11 cellular contexts compared by ENCODE assay signal in the genomic region with DNA sequence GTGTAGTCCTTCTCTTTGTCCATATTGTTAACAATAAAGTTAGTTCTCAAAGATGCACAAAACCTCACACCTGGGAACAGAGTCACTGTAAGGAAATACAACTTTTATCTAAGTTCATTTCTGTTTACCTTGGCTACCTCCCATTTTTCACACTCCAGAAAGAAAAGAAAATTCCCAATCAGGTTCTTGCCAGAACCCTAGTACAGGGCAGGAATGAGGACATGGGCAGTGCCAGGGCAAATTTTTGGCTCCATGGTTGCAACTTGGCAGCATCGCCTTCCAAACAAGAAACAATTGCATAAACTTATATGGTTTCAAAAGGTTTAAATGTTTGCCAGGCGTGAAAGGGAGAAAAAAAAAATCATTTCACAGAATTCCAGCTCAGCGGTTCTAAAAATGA.
A peak's percentile ranks its signal among the peaks of the same experiment; 100 is the strongest.
DNase-seq lines count a peak whose midpoint lies in the region; ATAC-seq and TF ChIP-seq lines count a peak whose summit lies in the region.
"Had no signal": no experiment of that assay in that cellular context is flagged by ENCODE, and none has a peak within 500 bp of the region (broad histone marks: within the 10 kb centered on the region; RNA-seq: fewer than 3 reads in every experiment).

No MANE protein-coding gene starts in this region.

- peak overlapping the region; percentile 61 for H3K27ac ChIP-seq in RWPE2 (ENCODE audit: poor library complexity, severe bottlenecking)
- H3K27ac ChIP-seq in fibroblast of lung (ENCODE audit: insufficient read depth, low read length): no peak overlapping the region

- H3K4me1 ChIP-seq in RWPE2 (ENCODE audit: insufficient read depth, poor library complexity, severe bottlenecking): peaks cover 41% of the 10 kb centered on the region
- peaks cover 20% of the 10 kb centered on the region for H3K4me1 ChIP-seq in fibroblast of lung (ENCODE audit: control insufficient read depth, extremely low read depth, insufficient read depth, low read length)

- H2AFZ ChIP-seq in fibroblast of lung (ENCODE audit: low read length): no peak overlapping the region

- no peak for TF ChIP-seq CTCF in RWPE2 (IDR thresholded peaks at IDR 0.05; ENCODE audit: poor library complexity, severe bottlenecking)
- TF ChIP-seq CTCF in fibroblast of lung (conservative IDR thresholded peaks at IDR 0.05 in 1 of 2, IDR thresholded peaks at IDR 0.05 in 1 of 2; ENCODE audit: low read depth in 1 of 2, low read length in 2 of 2): no peak

- H3K4me3 ChIP-seq in RWPE2 (ENCODE audit: severe bottlenecking) (no peak overlapping the region), fibroblast of lung (replicated peaks in 1 of 4; ENCODE audit: control extremely low read depth in 1 of 4, insufficient read depth in 1 of 4, low read depth in 3 of 4, low read length in 4 of 4) (no peak overlapping the region)

- intact Hi-C loops in head of caudate nucleus (cut with DNase I): no loop called here

- no peak overlapping the region for H3K27ac Mint-ChIP-seq in natural killer cell treated with Interleukin-12 subunit alpha and Interleukin-12 subunit beta and Interleukin-15 and Interleukin-18, amount 100 ng/mL, for 72 hours

- H3K36me3 ChIP-seq in RWPE2 (ENCODE audit: low read depth) (no peaks in the 10 kb centered on the region), fibroblast of lung (ENCODE audit: control insufficient read depth, insufficient read depth, low read length) (no peaks in the 10 kb centered on the region)

- peak; percentile 7 for ATAC-seq in RWPE2 (ENCODE audit: low read depth)
- ATAC-seq in natural killer cell treated with Interleukin-12 subunit alpha and Interleukin-12 subunit beta and Interleukin-15 and Interleukin-18, amount 100 ng/mL, for 72 hours: no peak

- H3K9me3 ChIP-seq in RWPE2 (ENCODE audit: severe bottlenecking): no peaks in the 10 kb centered on the region
- H3K9me3 ChIP-seq in fibroblast of lung (ENCODE audit: control insufficient read depth, insufficient read depth, low read depth, low read length): no peaks in the 10 kb centered on the region

- no peaks in the 10 kb centered on the region for H3K27me3 Mint-ChIP-seq in natural killer cell treated with Interleukin-12 subunit alpha and Interleukin-12 subunit beta and Interleukin-15 and Interleukin-18, amount 100 ng/mL, for 72 hours

- no peak overlapping the region for H3K4me3 Mint-ChIP-seq in natural killer cell treated with Interleukin-12 subunit alpha and Interleukin-12 subunit beta and Interleukin-15 and Interleukin-18, amount 100 ng/mL, for 72 hours

- H3K9me3 Mint-ChIP-seq in natural killer cell treated with Interleukin-12 subunit alpha and Interleukin-12 subunit beta and Interleukin-15 and Interleukin-18, amount 100 ng/mL, for 72 hours: peaks cover 10% of the 10 kb centered on the region

- no peak overlapping the region for H3K4me2 ChIP-seq in fibroblast of lung (ENCODE audit: extremely low read depth, insufficient read depth, low read length)

- H3K79me2 ChIP-seq in fibroblast of lung (ENCODE audit: control insufficient read depth, insufficient read depth, low read length): no peaks in the 10 kb centered on the region

- H3K4me1 Mint-ChIP-seq in natural killer cell treated with Interleukin-12 subunit alpha and Interleukin-12 subunit beta and Interleukin-15 and Interleukin-18, amount 100 ng/mL, for 72 hours (ENCODE audit: low read depth in 2 of 2): no peaks in the 10 kb centered on the region

- no peak overlapping the region for H3K9ac ChIP-seq in fibroblast of lung (ENCODE audit: insufficient read depth, low read length)

- peak; percentile 30 for DNase-seq in HT-29 (ENCODE audit: low spot score)
- no peak for DNase-seq in RWPE2 (ENCODE audit: low spot score)
- peak; percentile 13 to 29 for DNase-seq in fibroblast of lung (ENCODE audit: low read depth in 2 of 2)
- peak; percentile 50 for DNase-seq in renal cortical epithelial cell (ENCODE audit: low read depth)
- DNase-seq in activated CD8-positive, alpha-beta memory T cell treated with anti-CD3 and anti-CD28 coated beads, Interleukin-2, amount 50 U/mL, for 4 hours: no peak
- no peak for DNase-seq in head of caudate nucleus
- DNase-seq in activated CD8-positive, alpha-beta memory T cell treated with anti-CD3 and anti-CD28 coated beads, Interleukin-2, amount 50 U/mL, for 48 hours: no peak
- no peak for DNase-seq in natural killer cell treated with Interleukin-12 subunit alpha and Interleukin-12 subunit beta and Interleukin-15 and Interleukin-18, amount 100 ng/mL, for 72 hours (ENCODE audit: low spot score)
- DNase-seq: activated CD4-positive, alpha-beta T cell treated with anti-CD3 and anti-CD28 coated beads, Interleukin-2, amount 50 U/mL, for 1 hour; GOT3; NCI-H82 had no signal

- H3K27me3 ChIP-seq in RWPE2 (ENCODE audit: insufficient read depth, poor library complexity, severe bottlenecking) (no peaks in the 10 kb centered on the region), fibroblast of lung (ENCODE audit: control insufficient read depth, insufficient read depth, low read length) (no peaks in the 10 kb centered on the region)

- no peaks in the 10 kb centered on the region for H4K20me1 ChIP-seq in fibroblast of lung (ENCODE audit: control insufficient read depth, extremely low read depth, insufficient read depth, low read length)

- H3K36me3 Mint-ChIP-seq in natural killer cell treated with Interleukin-12 subunit alpha and Interleukin-12 subunit beta and Interleukin-15 and Interleukin-18, amount 100 ng/mL, for 72 hours: no peaks in the 10 kb centered on the region

Comparison
In these comparisons a context has a peak if more than half of its experiments do, and no peak if none do; other contexts are left out.
1. DNase-seq: peak in HT-29 (single experiment), fibroblast of lung (2 of 2) and renal cortical epithelial cell (single experiment); none in RWPE2 (single experiment), activated CD8-positive, alpha-beta memory T cell treated with anti-CD3 and anti-CD28 coated beads, Interleukin-2, amount 50 U/mL, for 4 hours (single experiment), head of caudate nucleus (0 of 42), activated CD8-positive, alpha-beta memory T cell treated with anti-CD3 and anti-CD28 coated beads, Interleukin-2, amount 50 U/mL, for 48 hours (single experiment) and natural killer cell treated with Interleukin-12 subunit alpha and Interleukin-12 subunit beta and Interleukin-15 and Interleukin-18, amount 100 ng/mL, for 72 hours (single experiment).